In the genomic region with DNA sequence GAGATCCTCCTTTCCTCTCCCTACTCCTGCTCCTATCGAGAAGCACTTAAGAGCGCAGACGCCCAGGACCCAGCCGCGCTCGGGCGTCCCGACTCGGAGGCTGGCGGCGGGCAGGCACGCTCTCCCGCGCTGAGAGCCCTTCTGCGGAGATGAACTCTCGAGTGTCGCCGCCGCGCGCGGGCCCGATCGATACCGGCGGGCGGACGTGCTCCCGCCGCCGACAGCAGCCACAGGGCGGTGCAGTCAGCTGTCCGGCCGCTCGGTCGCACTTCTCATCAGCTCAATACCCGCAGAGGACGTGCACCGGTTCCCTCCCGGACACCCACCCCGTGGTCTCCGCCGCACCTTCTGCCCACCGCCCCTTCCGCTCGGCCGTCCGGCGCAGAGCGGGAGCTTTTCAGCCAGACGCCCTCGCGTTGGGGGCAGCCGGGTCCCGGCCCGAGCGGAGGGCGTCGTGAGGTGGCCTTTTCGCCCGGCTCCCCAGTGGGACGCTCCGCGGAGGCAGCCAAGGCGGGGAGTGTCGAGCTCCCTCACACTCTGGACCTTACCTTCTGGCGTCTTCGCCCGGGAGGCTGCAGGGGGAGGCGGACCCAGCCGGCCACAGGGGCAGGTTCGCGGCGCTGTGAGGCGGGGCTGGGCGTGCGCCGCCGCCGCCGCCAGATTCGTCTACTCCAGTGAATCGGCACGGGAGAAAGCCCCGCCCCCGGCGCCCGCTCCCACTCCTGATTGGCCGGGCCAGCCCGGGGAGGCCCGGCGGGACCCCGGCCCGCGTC, we compare ENCODE assay signal across 8 cellular contexts. TPM values are rescaled to one million over a fixed set of nuclear protein-coding genes. Genes with fewer than 3 reads are reported as not detected.
DNase-seq lines count a peak whose midpoint lies in the region; ATAC-seq and TF ChIP-seq lines count a peak whose summit lies in the region.

No MANE protein-coding gene starts in this region.

- H3K4me3 ChIP-seq in GM12875 (ENCODE audit: low read depth, low read length) = peak overlapping the region; percentile 51

- TF ChIP-seq CTCF in GM12875 (IDR thresholded peaks at IDR 0.05; ENCODE audit: borderline replicate concordance, insufficient read depth, low read depth, low read length) (no peak; the same call in 1 of the 2 replicates), MCF 10A (IDR thresholded peaks at IDR 0.05; ENCODE audit: unreplicated experiment) (no peak)

- H3K27ac Mint-ChIP-seq in MCF 10A (ENCODE audit: low read depth, unreplicated experiment) = no peak overlapping the region

- peak overlapping the region; percentile 74 for H3K4me3 Mint-ChIP-seq in MCF 10A (ENCODE audit: unreplicated experiment)

- intact Hi-C loops in MCF 10A (cut with micrococcal nuclease) = loop anchor here (5.0 kb wide), 1 partner anchor 154 kb away; no protein-coding TSS in a partner anchor

- DNase-seq in NCI-H1105 treated with DMSO at 0.1 percent for 48 hours (lab: John Stamatoyannopoulos, UW) (peak; percentile 89), T1000 (lab: John Stamatoyannopoulos, UW) (peak; percentile 60), MCF 10A (ENCODE audit: unreplicated experiment) (peak; percentile 56), iris pigment epithelial cell (ENCODE audit: low read depth) (peak; percentile 66), HCEC 1CT (no peak)
- DNase-seq in stimulated activated CD4-positive, alpha-beta T cell treated with anti-CD3 and anti-CD28 coated beads, Interleukin-12 subunit alpha, Interleukin-12 subunit beta, amount 100 ng/mL, for 48 hours (ENCODE audit: low read depth in 2 of 3, low spot score in 1 of 3) = peak in 2 of 3 donors; percentile 54 to 79

- peak; percentile 79 for ATAC-seq in HG02610 (IDR thresholded peaks at IDR 0.05; ENCODE audit: unreplicated experiment)

- H3K9me3 Mint-ChIP-seq in MCF 10A (ENCODE audit: unreplicated experiment) = no peaks in the 10 kb centered on the region

- H3K27me3 Mint-ChIP-seq in MCF 10A (ENCODE audit: insufficient read depth, unreplicated experiment) = peaks cover 50% of the 10 kb centered on the region

- peaks cover 10% of the 10 kb centered on the region for H3K36me3 Mint-ChIP-seq in MCF 10A (ENCODE audit: insufficient read depth, unreplicated experiment)

- POLR2A ChIA-PET in MCF 10A (lab: Yijun Ruan, JAX) = interaction anchor here (0.6 to 0.8 kb wide), 2 partner anchors 46 to 550 kb away, joined by 3 read pairs; no protein-coding TSS in a partner anchor

- CTCF ChIA-PET in MCF 10A (lab: Yijun Ruan, JAX) = interaction anchor here (1.1 kb wide), 1 partner anchor 31 kb away, joined by 4 read pairs; no protein-coding TSS in a partner anchor

- H3K4me1 Mint-ChIP-seq in MCF 10A (ENCODE audit: insufficient read depth, unreplicated experiment) = peaks cover 6% of the 10 kb centered on the region

- BruUV-seq in MCF 10A (replicated peaks; lab: Mats Ljungman, UMichigan) = no TSS peak

RNA-seq across cellular contexts. Expression of a gene that starts 0.4 kb away (rescaled TPM):
- 0.09 and 0.10 TPM in 2 replicates for total RNA-seq in MCF 10A (2022)
